In genomic region chr3:187139126-187139894, GRCh38 we compare ENCODE assay signal across 7 cellular contexts.
A peak's percentile ranks its signal among the peaks of the same experiment; 100 is the strongest.
DNase-seq lines count a peak whose midpoint lies in the region; ATAC-seq lines count a peak whose summit lies in the region.

Gene RPL39L (minus strand): TSS chr3:187139496. CDS start chr3:187121300, 18,196 bp downstream.

- DNase-seq in NCI-H187 (lab: John Stamatoyannopoulos, UW) (peak; percentile 72 to 86), cerebellar cortex (ENCODE audit: low spot score) (peak; percentile 75), kidney glomerular epithelial cell (lab: John Stamatoyannopoulos, UW) (peak; percentile 88)
- DNase-seq in activated CD4-positive, CD25-positive, alpha-beta regulatory T cell treated with anti-CD3 and anti-CD28 coated beads, Interleukin-2, amount 50 U/mL, for 16 hours (ENCODE audit: low read depth, low spot score), result peak; percentile 86
- DNase-seq in stimulated activated CD4-positive, alpha-beta T cell treated with anti-CD3 and anti-CD28 coated beads, Interleukin-1b, Interleukin-23, amount 100 ng/mL, for 4 hours (ENCODE audit: low read depth in 2 of 2), result peak; percentile 87 to 91

- ATAC-seq in GM18498 (IDR thresholded peaks at IDR 0.05; ENCODE audit: unreplicated experiment) (peak; percentile 98), HG02798 (IDR thresholded peaks at IDR 0.05; ENCODE audit: poor library complexity, unreplicated experiment) (peak; percentile 99)

Comparison
In these comparisons a context has a peak if more than half of its experiments do, and no peak if none do; other contexts are left out.
1. Peak in every context shown above with its lines: DNase-seq and ATAC-seq.